In the genomic region with DNA sequence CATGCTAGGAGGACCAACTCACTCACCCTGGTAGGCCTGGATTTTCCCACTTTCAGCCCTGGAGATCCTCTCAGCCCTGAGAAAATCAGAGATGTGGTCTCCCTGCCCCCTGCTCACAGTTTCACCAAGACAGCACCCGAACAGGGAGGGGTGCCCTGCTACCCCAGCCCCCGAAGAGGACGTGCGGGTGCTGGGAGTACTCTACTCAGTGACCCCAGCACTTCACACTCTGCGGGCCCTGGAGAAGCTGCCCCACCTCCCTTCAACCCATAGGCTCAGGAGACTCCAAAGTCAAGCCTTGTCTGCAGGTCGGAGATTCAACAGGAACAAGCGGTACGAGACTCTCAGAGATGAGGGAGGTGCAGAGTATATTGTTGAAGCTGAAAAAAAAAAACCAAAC, we compare ENCODE assay signal across 24 cellular contexts.
DNase-seq lines count a peak whose midpoint lies in the region; ATAC-seq, FAIRE-seq and TF ChIP-seq lines count a peak whose summit lies in the region.
"Had no signal": no experiment of that assay in that cellular context is flagged by ENCODE, and none has a peak within 500 bp of the region (broad histone marks: within the 10 kb centered on the region; RNA-seq: fewer than 3 reads in every experiment).

No MANE protein-coding gene starts in this region.

- H3K4me2 ChIP-seq in BLaER1 treated with 17β-estradiol and CSF1 and Interleukin-3, amounts not matched to agents 10 nM and 100 nM = peak overlapping the region in 9 of 11 experiments; percentile 22 to 87 (median 74); a peak in 16 of 22 replicates
- H3K4me2 ChIP-seq: A549 had no signal

- no peaks in the 10 kb centered on the region for H3K27me3 Mint-ChIP-seq in neural crest cell (ENCODE audit: low read depth)
- peaks cover 8% of the 10 kb centered on the region for H3K27me3 Mint-ChIP-seq in activated CD4-positive, alpha-beta T cell treated with anti-CD3 and anti-CD28 coated beads for 36 hours
- H3K27me3 Mint-ChIP-seq: CD4-positive, CD25-positive, alpha-beta regulatory T cell had no signal

- no peak for TF ChIP-seq POLR2A in spleen (IDR thresholded peaks at IDR 0.05)

- no peaks in the 10 kb centered on the region for H3K36me3 Mint-ChIP-seq in neural crest cell (ENCODE audit: low read depth)
- no peaks in the 10 kb centered on the region for H3K36me3 Mint-ChIP-seq in activated CD4-positive, alpha-beta T cell treated with anti-CD3 and anti-CD28 coated beads for 36 hours (ENCODE audit: low read depth)
- H3K36me3 Mint-ChIP-seq: CD4-positive, CD25-positive, alpha-beta regulatory T cell; CD8-positive, alpha-beta T cell had no signal

- no peak overlapping the region for H3K4me3 ChIP-seq in BLaER1 treated with 17β-estradiol and CSF1 and Interleukin-3, amounts not matched to agents 10 nM and 100 nM
- H3K4me3 ChIP-seq in kidney (ENCODE audit: low read length in 2 of 2) (no peak overlapping the region), spleen (no peak overlapping the region)
- H3K4me3 ChIP-seq: A549 had no signal

- peaks cover 11% of the 10 kb centered on the region for H3K4me1 Mint-ChIP-seq in neural crest cell
- H3K4me1 Mint-ChIP-seq in activated CD4-positive, alpha-beta T cell treated with anti-CD3 and anti-CD28 coated beads for 36 hours = no peaks in the 10 kb centered on the region
- H3K4me1 Mint-ChIP-seq: CD4-positive, CD25-positive, alpha-beta regulatory T cell had no signal

- WGBS in spleen, 5 donors = 86 to 93% (median 88%) methylated on average over 8 of the region's 8 CpGs

- H3K9ac ChIP-seq in BLaER1 treated with 17β-estradiol and CSF1 and Interleukin-3, amounts not matched to agents 10 nM and 100 nM = peak overlapping the region in 2 of 11 experiments; percentile 40 to 59; a peak in 3 of 22 replicates
- H3K9ac ChIP-seq in kidney (ENCODE audit: low read length in 2 of 2) = no peak overlapping the region

- intact Hi-C loops in kidney (cut with DNase I) = no loop called here
- intact Hi-C loops in spleen (cut with DNase I; ENCODE audit: low total_unique reads) = no loop called here
- intact Hi-C loops in activated CD4-positive, alpha-beta T cell treated with anti-CD3 and anti-CD28 coated beads for 36 hours (cut with DNase I, micrococcal nuclease) = no loop called here

- CTCF ChIA-PET in activated CD4-positive, alpha-beta T cell treated with anti-CD3 and anti-CD28 coated beads for 36 hours (lab: Charles Lee) = no interaction called here

- H3K4me1 ChIP-seq in BLaER1 treated with 17β-estradiol and CSF1 and Interleukin-3, amounts not matched to agents 10 nM and 100 nM = peaks cover 0 to 41% (median 23%) of the 10 kb centered on the region in 10 experiments; a peak in 15 of 20 replicates
- H3K4me1 ChIP-seq in kidney (ENCODE audit: control insufficient read depth in 1 of 2, insufficient read depth in 1 of 2, low read depth in 1 of 2, low read length in 2 of 2) = no peaks in the 10 kb centered on the region
- H3K4me1 ChIP-seq in spleen = no peaks in the 10 kb centered on the region
- H3K4me1 ChIP-seq: A549, BE2C, Caco-2 had no signal

- POLR2A ChIA-PET in activated CD4-positive, alpha-beta T cell treated with anti-CD3 and anti-CD28 coated beads for 36 hours (lab: Charles Lee) = no interaction called here

- DNase-seq in kidney (peak; percentile 53), neural crest cell (ENCODE audit: low read depth, low spot score) (no peak), spleen (peak; percentile 45)
- DNase-seq in activated CD4-positive, alpha-beta T cell treated with anti-CD3 and anti-CD28 coated beads for 36 hours = no peak
- DNase-seq: 8988T; ACHN; AML-193; BE2C; Caco-2; CD4-positive, CD25-positive, alpha-beta regulatory T cell; CD8-positive, alpha-beta T cell; DMS153; DND-41; GOT3; H9 had no signal

- no peak overlapping the region for H3K4me3 Mint-ChIP-seq in neural crest cell
- H3K4me3 Mint-ChIP-seq in activated CD4-positive, alpha-beta T cell treated with anti-CD3 and anti-CD28 coated beads for 36 hours = no peak overlapping the region
- H3K4me3 Mint-ChIP-seq: CD4-positive, CD25-positive, alpha-beta regulatory T cell; CD8-positive, alpha-beta T cell; H9 had no signal

- peaks cover 0 to 5% (median 0%) of the 10 kb centered on the region in 11 experiments; a peak in 1 of 22 replicates for H3K27me3 ChIP-seq in BLaER1 treated with 17β-estradiol and CSF1 and Interleukin-3, amounts not matched to agents 10 nM and 100 nM
- H3K27me3 ChIP-seq in spleen (replicated peaks in 1 of 7) = no peaks in the 10 kb centered on the region
- H3K27me3 ChIP-seq: BE2C had no signal

- TF ChIP-seq CTCF in kidney (IDR thresholded peaks at IDR 0.05; ENCODE audit: borderline replicate concordance, extremely low read depth, insufficient read depth) (no peak), neural crest cell (conservative IDR thresholded peaks at IDR 0.05) (no peak), spleen (IDR thresholded peaks at IDR 0.05 in 8 of 11, conservative IDR thresholded peaks at IDR 0.05 in 3 of 11) (no peak)

- no peaks in the 10 kb centered on the region for H3K9me3 Mint-ChIP-seq in neural crest cell
- H3K9me3 Mint-ChIP-seq in activated CD4-positive, alpha-beta T cell treated with anti-CD3 and anti-CD28 coated beads for 36 hours (ENCODE audit: low read depth) = peaks cover 10% of the 10 kb centered on the region

- no peaks in the 10 kb centered on the region for H4K20me1 ChIP-seq in BLaER1 treated with 17β-estradiol and CSF1 and Interleukin-3, amounts not matched to agents 10 nM and 100 nM

- peaks cover 0 to 25% (median 10%) of the 10 kb centered on the region in 11 experiments; a peak in 11 of 22 replicates for H3K9me3 ChIP-seq in BLaER1 treated with 17β-estradiol and CSF1 and Interleukin-3, amounts not matched to agents 10 nM and 100 nM (replicated peaks in 1 of 11)
- H3K9me3 ChIP-seq in kidney (ENCODE audit: control insufficient read depth in 1 of 2, low read length in 2 of 2) (no peaks in the 10 kb centered on the region), spleen (peaks cover 0 to 17% (median 5%) of the 10 kb centered on the region in 8 donors)
- H3K9me3 ChIP-seq: Caco-2 had no signal

- ATAC-seq in GM18517 (IDR thresholded peaks at IDR 0.05; ENCODE audit: unreplicated experiment) (no peak), HG02840 (IDR thresholded peaks at IDR 0.05; ENCODE audit: low FRiP score, unreplicated experiment) (no peak), HG03095 (IDR thresholded peaks at IDR 0.05; ENCODE audit: unreplicated experiment) (no peak)
- no peak for ATAC-seq in activated CD4-positive, alpha-beta T cell treated with anti-CD3 and anti-CD28 coated beads for 36 hours
- ATAC-seq: CD8-positive, alpha-beta T cell; HCT116 had no signal

- peak overlapping the region; percentile 12 for H3K27ac Mint-ChIP-seq in neural crest cell (ENCODE audit: unreplicated experiment)
- H3K27ac Mint-ChIP-seq in activated CD4-positive, alpha-beta T cell treated with anti-CD3 and anti-CD28 coated beads for 36 hours = no peak overlapping the region
- H3K27ac Mint-ChIP-seq: CD4-positive, CD25-positive, alpha-beta regulatory T cell; CD8-positive, alpha-beta T cell had no signal

- FAIRE-seq in kidney (lab: Jason Lieb, UNC) = no peak
- FAIRE-seq: A549, G401.6, GM18507 had no signal

- H3K36me3 ChIP-seq in BLaER1 treated with 17β-estradiol and CSF1 and Interleukin-3, amounts not matched to agents 10 nM and 100 nM = no peaks in the 10 kb centered on the region
- H3K36me3 ChIP-seq in kidney (ENCODE audit: control insufficient read depth in 1 of 2, insufficient read depth in 2 of 2, low read length in 2 of 2) (no peaks in the 10 kb centered on the region), spleen (no peaks in the 10 kb centered on the region)

- H3K27ac ChIP-seq in BLaER1 treated with 17β-estradiol and CSF1 and Interleukin-3, amounts not matched to agents 10 nM and 100 nM = no peak overlapping the region
- H3K27ac ChIP-seq in kidney (ENCODE audit: low read depth in 2 of 2, low read length in 2 of 2) (no peak overlapping the region), spleen (no peak overlapping the region)
- H3K27ac ChIP-seq: A549, C4-2B had no signal

Comparison
In these comparisons a context has a peak if more than half of its experiments do, and no peak if none do; other contexts are left out.
1. DNase-seq: peak in kidney (single experiment) and spleen (single experiment); none in neural crest cell (single experiment) and activated CD4-positive, alpha-beta T cell treated with anti-CD3 and anti-CD28 coated beads for 36 hours (single experiment).